22 cellular contexts compared by ENCODE assay signal in genomic region chr7:89477991-89478390, GRCh38.
"Had no signal": no experiment of that assay in that cellular context is flagged by ENCODE, and none has a peak within 500 bp of the region (broad histone marks: within the 10 kb centered on the region; RNA-seq: fewer than 3 reads in every experiment).

No MANE protein-coding gene starts in this region.

- H3K27me3 ChIP-seq: MG63, Peyer's patch, SJCRH30 had no signal

- H3K9me3 ChIP-seq: MG63, Peyer's patch, SJCRH30 had no signal

- H3K4me3 ChIP-seq: MG63, PC-9, Peyer's patch, SJCRH30 had no signal

- H3K4me2 ChIP-seq: PC-9 had no signal

- DNase-seq: IMR-90, Karpas-422, KG1, MG63, NCI-H1092 treated with DMSO at 0.1 percent for 48 hours, NCI-H1436, NCI-H187, NCI-H2029, NCI-H2081 treated with DMSO at 0.1 percent for 48 hours, NCI-H2171, NCI-H226, NCI-H446, NCI-H510A, NCI-H524 treated with DMSO at 0.1 percent for 48 hours, NCI-H69, NCI-H774, PC-9, Peyer's patch, SHP77 treated with DMSO at 0.1 percent for 48 hours, SJCRH30 had no signal

- H3K27ac ChIP-seq: PC-9, Peyer's patch, SJCRH30 had no signal

- H3K36me3 ChIP-seq: MG63, Peyer's patch, SJCRH30 had no signal

- ATAC-seq: Right ventricle myocardium inferior, SK-N-SH treated with all-trans-retinoic acid at 6 μM for 48 hours had no signal

- H3K4me1 ChIP-seq: Peyer's patch, SJCRH30 had no signal
